In the genomic region with DNA sequence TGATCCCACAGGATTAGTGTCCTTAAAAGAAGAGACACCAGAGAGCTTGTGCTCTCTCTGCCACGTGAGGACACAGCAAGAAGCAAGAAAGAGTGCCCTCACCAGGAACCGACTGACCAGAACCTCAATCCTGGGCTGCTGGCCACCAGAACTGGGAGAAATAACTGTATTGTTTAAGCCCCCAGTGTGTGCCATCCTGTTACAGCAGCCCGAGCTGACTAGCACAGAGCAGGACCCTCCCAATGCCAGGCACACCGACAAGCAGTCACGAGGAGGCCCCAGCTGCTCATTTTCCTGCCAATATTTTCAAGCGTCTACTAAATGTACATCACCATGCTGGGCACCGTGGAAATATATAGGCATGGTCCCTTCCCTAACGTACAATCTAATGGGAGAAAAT, we compare ENCODE assay signal across 19 cellular contexts. TPM values are rescaled to one million over a fixed set of nuclear protein-coding genes. Genes with fewer than 3 reads are reported as not detected.
DNase-seq lines count a peak whose midpoint lies in the region; ATAC-seq lines count a peak whose summit lies in the region.
"Had no signal": no experiment of that assay in that cellular context is flagged by ENCODE, and none has a peak within 500 bp of the region (broad histone marks: within the 10 kb centered on the region; RNA-seq: fewer than 3 reads in every experiment).

No MANE protein-coding gene starts in this region.

- ATAC-seq in activated naive CD4-positive, alpha-beta T cell treated with anti-CD3 and anti-CD28 coated beads, Interleukin-2, amount 50 U/mL, for 72 hours, result no peak
- ATAC-seq in HG03460 (IDR thresholded peaks at IDR 0.05; ENCODE audit: unreplicated experiment), result no peak

- peak overlapping the region; percentile 15 to 38 for H3K27ac Mint-ChIP-seq in activated naive CD4-positive, alpha-beta T cell treated with anti-CD3 and anti-CD28 coated beads, Interleukin-2, amount 50 U/mL, for 72 hours

- no peaks in the 10 kb centered on the region for H3K36me3 Mint-ChIP-seq in activated naive CD4-positive, alpha-beta T cell treated with anti-CD3 and anti-CD28 coated beads, Interleukin-2, amount 50 U/mL, for 72 hours

- no peaks in the 10 kb centered on the region for H3K9me3 Mint-ChIP-seq in activated naive CD4-positive, alpha-beta T cell treated with anti-CD3 and anti-CD28 coated beads, Interleukin-2, amount 50 U/mL, for 72 hours

- no peak for DNase-seq in activated naive CD4-positive, alpha-beta T cell treated with anti-CD3 and anti-CD28 coated beads, Interleukin-2, amount 50 U/mL, for 72 hours (ENCODE audit: low spot score in 2 of 2)
- DNase-seq in activated naive CD4-positive, alpha-beta T cell treated with anti-CD3 and anti-CD28 coated beads, Interleukin-2, amount 50 U/mL, for 16 hours, result no peak
- peak; percentile 28 for DNase-seq in midbrain (lab: John Stamatoyannopoulos, UW)
- DNase-seq in activated CD4-positive, alpha-beta T cell treated with anti-CD3 and anti-CD28 coated beads for 48 hours, result no peak
- DNase-seq in NCI-H2081 treated with DMSO at 0.1 percent for 48 hours (lab: John Stamatoyannopoulos, UW), result no peak
- no peak for DNase-seq in CD1c-positive myeloid dendritic cell (ENCODE audit: extremely low spot score)
- DNase-seq: 8988T; GF-D8; GM23248; HCEC 1CT; NCI-H2029; NCI-H446 treated with DMSO at 0.1 percent for 48 hours; NK-92 treated with Interleukin-12 subunit alpha and Interleukin-12 subunit beta, amount 100 ng/mL, for 24 hours; SHP77 had no signal

- H3K27ac ChIP-seq in cingulate gyrus (ENCODE audit: low read depth, low read length), result peak overlapping the region; percentile 90
- H3K27ac ChIP-seq: GM23248 had no signal

RNA-seq across cellular contexts. Expression of gene FAM178B, which starts 17.1 kb away (rescaled TPM):
- under 1 TPM; 0.31 to 0.43 TPM for total RNA-seq in activated naive CD4-positive, alpha-beta T cell treated with anti-CD3 and anti-CD28 coated beads, Interleukin-2, amount 50 U/mL, for 72 hours
- total RNA-seq: Daoy, GM23248, HT1080, OCI-LY7 had no signal
